ENCODE assay signal across 11 cellular contexts in the genomic region with DNA sequence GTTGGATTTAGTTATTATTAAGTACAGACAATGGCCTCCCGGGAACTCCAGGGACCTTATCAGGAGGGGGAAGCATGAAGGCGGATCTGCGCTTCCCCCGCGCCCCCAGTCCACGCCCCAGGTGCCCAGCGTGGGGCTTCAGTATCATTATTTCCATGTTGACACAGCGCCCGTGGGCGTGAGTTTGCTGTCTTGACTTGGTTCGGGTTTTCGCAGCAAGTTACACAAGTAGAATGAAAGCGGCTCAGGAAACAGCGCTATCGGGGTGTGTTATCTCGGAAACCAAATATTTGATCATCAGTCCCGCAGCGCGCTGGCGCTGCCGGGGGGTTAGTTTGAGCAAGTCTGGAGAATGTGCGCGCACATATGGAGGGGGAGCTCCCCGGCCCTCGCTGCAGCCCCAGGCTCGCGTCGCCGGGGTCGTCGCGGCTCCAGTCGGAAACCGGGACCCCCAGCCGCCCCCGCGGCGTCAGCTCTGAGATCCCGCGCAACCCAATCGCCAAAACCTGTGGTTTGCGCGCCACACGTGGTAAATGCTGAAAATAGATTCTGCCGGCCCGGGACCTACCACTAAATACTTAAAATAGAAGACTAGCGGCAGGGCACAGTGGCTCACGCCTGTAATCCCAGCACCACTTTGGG. TPM values are rescaled to one million over a fixed set of nuclear protein-coding genes. Genes with fewer than 3 reads are reported as not detected.
DNase-seq lines count a peak whose midpoint lies in the region; ATAC-seq and TF ChIP-seq lines count a peak whose summit lies in the region.
"Had no signal": no experiment of that assay in that cellular context is flagged by ENCODE, and none has a peak within 500 bp of the region (broad histone marks: within the 10 kb centered on the region; RNA-seq: fewer than 3 reads in every experiment).

No MANE protein-coding gene starts in this region.

- H3K4me2 ChIP-seq in smooth muscle cell = peak overlapping the region; percentile 96

- H3K4me1 ChIP-seq in NT2/D1 (ENCODE audit: insufficient read depth, insufficient read length) (peaks cover 31% of the 10 kb centered on the region), smooth muscle cell (ENCODE audit: low read depth) (peaks cover 58% of the 10 kb centered on the region)

- H3K9ac ChIP-seq in NT2/D1 (ENCODE audit: insufficient read length, low read depth) (peak overlapping the region; percentile 57), smooth muscle cell (ENCODE audit: low read depth) (no peak overlapping the region)

- H3K27me3 ChIP-seq in NT2/D1 (ENCODE audit: insufficient read depth, insufficient read length) (peaks cover 34% of the 10 kb centered on the region), smooth muscle cell (ENCODE audit: low read depth) (no peaks in the 10 kb centered on the region)

- intact Hi-C loops in left ventricle myocardium superior (cut with micrococcal nuclease) = no loop called here

- 4% methylated on average over 47 of the region's 48 CpGs for WGBS in smooth muscle cell (ENCODE audit: low lambda C conversion rate)

- no peaks in the 10 kb centered on the region for H3K36me3 ChIP-seq in NT2/D1 (ENCODE audit: insufficient read depth, insufficient read length, low read length)
- no peaks in the 10 kb centered on the region for H3K36me3 ChIP-seq in smooth muscle cell (ENCODE audit: low read depth)

- DNase-seq in DMS79 treated with DMSO at 0.1 percent for 48 hours (lab: John Stamatoyannopoulos, UW) (peak; percentile 48), DMS79 (lab: John Stamatoyannopoulos, UW) (no peak), NT2/D1 (ENCODE audit: low read depth, low spot score) (no peak), left ventricle myocardium superior (peak; percentile 47), smooth muscle cell (lab: John Stamatoyannopoulos, UW; ENCODE audit: unreplicated experiment) (no peak), mucosa of gallbladder (ENCODE audit: low spot score) (no peak), islet precursor cell (no peak)
- DNase-seq: activated naive CD8-positive, alpha-beta T cell treated with anti-CD3 and anti-CD28 coated beads, Interleukin-2, amount 10 ng/mL, durations not matched to agents 7 days and 5 days had no signal

- H3K79me2 ChIP-seq in smooth muscle cell (ENCODE audit: low read depth) = peaks cover 20% of the 10 kb centered on the region

- no peak overlapping the region for H2AFZ ChIP-seq in smooth muscle cell (ENCODE audit: low read depth)

- H3K27ac ChIP-seq in smooth muscle cell (ENCODE audit: low read depth) = no peak overlapping the region
- H3K27ac ChIP-seq: 22Rv1 had no signal

- H3K9me3 ChIP-seq in NT2/D1 (ENCODE audit: insufficient read depth, low read length) (no peaks in the 10 kb centered on the region), smooth muscle cell (replicated peaks; ENCODE audit: low read depth) (no peaks in the 10 kb centered on the region)

- H3F3A ChIP-seq in smooth muscle cell (ENCODE audit: low read depth) = peaks cover 3% of the 10 kb centered on the region

- TF ChIP-seq CTCF in smooth muscle cell (IDR thresholded peaks at IDR 0.05; ENCODE audit: borderline replicate concordance, insufficient read depth, poor library complexity, severe bottlenecking) = no peak

- H4K20me1 ChIP-seq in smooth muscle cell (ENCODE audit: low read depth) = no peaks in the 10 kb centered on the region

- H3K4me3 ChIP-seq in NT2/D1 (ENCODE audit: insufficient read length, low read depth) = no peak overlapping the region
- H3K4me3 ChIP-seq in smooth muscle cell = peak overlapping the region; percentile 64

- ATAC-seq in left ventricle myocardium superior (peak; percentile 45), GM21515 (IDR thresholded peaks at IDR 0.05; ENCODE audit: unreplicated experiment) (no peak)

RNA-seq across cellular contexts. Expression of gene BMP7, which starts 2.2 kb away (rescaled TPM):
- total RNA-seq in left ventricle myocardium superior = 32.2 TPM
- 18.1 and 19.0 TPM in 2 replicates for total RNA-seq in smooth muscle cell
- 28.3 and 37.3 TPM in 2 replicates for polyA plus RNA-seq in smooth muscle cell
- 1.2 TPM for total RNA-seq in mucosa of gallbladder
- total RNA-seq: activated naive CD8-positive, alpha-beta T cell treated with anti-CD3 and anti-CD28 coated beads, Interleukin-2, amount 10 ng/mL, durations not matched to agents 7 days and 5 days; LHCN-M2 had no signal

Comparison
In these comparisons a context has a peak if more than half of its experiments do, and no peak if none do; other contexts are left out.
1. DNase-seq: peak in DMS79 treated with DMSO at 0.1 percent for 48 hours (single experiment) and left ventricle myocardium superior (single experiment); none in DMS79 (single experiment), NT2/D1 (single experiment), smooth muscle cell (single experiment), mucosa of gallbladder (single experiment) and islet precursor cell (single experiment).